In genomic region chr7:100352230-100352781, GRCh38 we compare ENCODE assay signal across 14 cellular contexts. TPM values are rescaled to one million over a fixed set of nuclear protein-coding genes. Genes with fewer than 3 reads are reported as not detected.
"Had no signal": no experiment of that assay in that cellular context is flagged by ENCODE, and none has a peak within 500 bp of the region (broad histone marks: within the 10 kb centered on the region; RNA-seq: fewer than 3 reads in every experiment).

No MANE protein-coding gene starts in this region.

RNA-seq across cellular contexts. Expression of gene PILRA, which starts 21.0 kb away (rescaled TPM):
- total RNA-seq: epithelial cell of proximal tubule had no signal

RNA-seq across cellular contexts. Expression of gene SPDYE3, which starts 44.8 kb away (rescaled TPM):
- total RNA-seq: activated CD4-positive, alpha-beta T cell treated with anti-CD3 and anti-CD28 coated beads, Interleukin-2, amount 10 ng/mL, durations not matched to agents 24 days and 14 days; ascending aorta; breast epithelium; chondrocyte; dermis blood vessel endothelial cell; epithelial cell of proximal tubule; frontal cortex; lung; omental fat pad; progenitor cell of endocrine pancreas; right atrium auricular region; smooth muscle cell; thyroid gland; uterus had no signal
